ENCODE assay signal across 10 cellular contexts in genomic region chr4:87555751-87556619, GRCh38. TPM values are rescaled to one million over a fixed set of nuclear protein-coding genes. Genes with fewer than 3 reads are reported as not detected.
DNase-seq lines count a peak whose midpoint lies in the region; ATAC-seq and TF ChIP-seq lines count a peak whose summit lies in the region.
"Had no signal": no experiment of that assay in that cellular context is flagged by ENCODE, and none has a peak within 500 bp of the region (broad histone marks: within the 10 kb centered on the region; RNA-seq: fewer than 3 reads in every experiment).

No MANE protein-coding gene starts in this region.

- H3K4me1 ChIP-seq in GM23338 (ENCODE audit: insufficient read depth) (no peaks in the 10 kb centered on the region), PC-9 (replicated peaks; ENCODE audit: insufficient read depth) (peaks cover 4% of the 10 kb centered on the region; the same call in 1 of the 2 replicates), esophagus muscularis mucosa (peaks cover 0 to 11% (median 0%) of the 10 kb centered on the region in 4 donors)
- H3K4me1 ChIP-seq: right lobe of liver had no signal

- no peaks in the 10 kb centered on the region for H3K79me2 ChIP-seq in GM23338 (replicated peaks; ENCODE audit: insufficient read depth)
- H3K79me2 ChIP-seq in PC-9 (ENCODE audit: low read depth) = no peaks in the 10 kb centered on the region

- H3K27me3 ChIP-seq in GM23338 (ENCODE audit: insufficient read depth) (no peaks in the 10 kb centered on the region), PC-9 (ENCODE audit: insufficient read depth, low read depth) (no peaks in the 10 kb centered on the region), esophagus muscularis mucosa (no peaks in the 10 kb centered on the region)
- H3K27me3 ChIP-seq: right lobe of liver had no signal

- no peaks in the 10 kb centered on the region for H3K9me3 Mint-ChIP-seq in GM23338

- intact Hi-C loops in PC-9 (cut with micrococcal nuclease; ENCODE audit: unreplicated experiment) = no loop called here
- intact Hi-C loops in esophagus muscularis mucosa (cut with DNase I) = no loop called here

- no peak for TF ChIP-seq POLR2A in esophagus muscularis mucosa (IDR thresholded peaks at IDR 0.05; ENCODE audit: low read depth)

- H3K4me2 ChIP-seq in GM23338 (no peak overlapping the region), PC-9 (no peak overlapping the region)

- H3K9me2 ChIP-seq in GM23338 (ENCODE audit: insufficient read depth) (0 out of 2 replicates have a peak, but pooled peaks cover 4% of the 10 kb centered on the region), PC-9 (ENCODE audit: insufficient read depth) (no peaks in the 10 kb centered on the region)

- H4K20me1 ChIP-seq in GM23338 (replicated peaks; ENCODE audit: insufficient read depth) (no peaks in the 10 kb centered on the region), PC-9 (ENCODE audit: insufficient read depth) (no peaks in the 10 kb centered on the region)

- peaks cover 4% of the 10 kb centered on the region for H3K4me1 Mint-ChIP-seq in GM23338

- no TSS peak for BruUV-seq in PC-9 (replicated peaks; lab: Mats Ljungman, UMichigan)

- H3K27me3 Mint-ChIP-seq in GM23338 (ENCODE audit: insufficient read depth, low read depth, poor library complexity) = no peaks in the 10 kb centered on the region
- H3K27me3 Mint-ChIP-seq: activated naive CD4-positive, alpha-beta T cell treated with anti-CD3 and anti-CD28 coated beads, Interleukin-2, amount 50 U/mL, for 24 hours had no signal

- H3K4me3 ChIP-seq in GM23338 (no peak overlapping the region), PC-9 (no peak overlapping the region), esophagus muscularis mucosa (no peak overlapping the region)
- H3K4me3 ChIP-seq: right lobe of liver had no signal

- no peak for TF ChIP-seq EP300 in esophagus muscularis mucosa (IDR thresholded peaks at IDR 0.05)

- H3K4me3 Mint-ChIP-seq in GM23338 = no peak overlapping the region
- H3K4me3 Mint-ChIP-seq: activated naive CD4-positive, alpha-beta T cell treated with anti-CD3 and anti-CD28 coated beads, Interleukin-2, amount 50 U/mL, for 24 hours had no signal

- H2AFZ ChIP-seq in GM23338 (peak overlapping the region; percentile 40), PC-9 (no peak overlapping the region; the same call in 1 of the 2 replicates)

- no peaks in the 10 kb centered on the region for H3K9me3 ChIP-seq in PC-9 (ENCODE audit: insufficient read depth, low read depth)
- no peaks in the 10 kb centered on the region for H3K9me3 ChIP-seq in esophagus muscularis mucosa
- H3K9me3 ChIP-seq: right lobe of liver had no signal

- H3K36me3 ChIP-seq in GM23338 (ENCODE audit: insufficient read depth) = no peaks in the 10 kb centered on the region
- H3K36me3 ChIP-seq in PC-9 (ENCODE audit: low read depth) = no peaks in the 10 kb centered on the region
- no peaks in the 10 kb centered on the region for H3K36me3 ChIP-seq in esophagus muscularis mucosa
- H3K36me3 ChIP-seq: right lobe of liver had no signal

- WGBS in esophagus muscularis mucosa = 87% methylated on average over 5 of the region's 5 CpGs

- ATAC-seq in GM23338 (no peak), HG03139 (IDR thresholded peaks at IDR 0.05; ENCODE audit: unreplicated experiment) (no peak), GM18873 (IDR thresholded peaks at IDR 0.05; ENCODE audit: low FRiP score, unreplicated experiment) (no peak)

- DNase-seq in GM23338 (ENCODE audit: low spot score) (no peak), PC-9 (peak in 1 of 2 experiments; percentile 57), esophagus muscularis mucosa (ENCODE audit: extremely low spot score) (peak; percentile 87), smooth muscle cell of the brain vasculature (ENCODE audit: low read depth, low spot score) (peak; percentile 17), NOMO-1 treated with DMSO at 0.1 percent for 48 hours (lab: John Stamatoyannopoulos, UW; ENCODE audit: unreplicated experiment) (no peak)
- DNase-seq: NCI-H1436 treated with DMSO at 0.1 percent for 48 hours, right lobe of liver had no signal

- POLR2A ChIA-PET in PC-9 (lab: Charles Lee; ENCODE audit: unreplicated experiment) = no interaction called here

- H3K27ac ChIP-seq in GM23338 (ENCODE audit: low read depth) (no peak overlapping the region), PC-9 (peak overlapping the region; percentile 23; the same call in 1 of the 2 replicates), esophagus muscularis mucosa (replicated peaks in 1 of 4) (peak overlapping the region in 1 of 4 donors; percentile 2)
- H3K27ac ChIP-seq: right lobe of liver had no signal

- TF ChIP-seq CTCF in GM23338 (conservative IDR thresholded peaks at IDR 0.05; ENCODE audit: low read depth in 2 of 2) = no peak
- TF ChIP-seq CTCF in PC-9 (conservative IDR thresholded peaks at IDR 0.05) = no peak
- no peak for TF ChIP-seq CTCF in esophagus muscularis mucosa (IDR thresholded peaks at IDR 0.05)

- no peaks in the 10 kb centered on the region for H3F3A ChIP-seq in GM23338 (replicated peaks; ENCODE audit: low read depth)
- no peaks in the 10 kb centered on the region for H3F3A ChIP-seq in PC-9 (ENCODE audit: insufficient read depth, low read depth)

- H3K27ac Mint-ChIP-seq in GM23338 = no peak overlapping the region
- H3K27ac Mint-ChIP-seq: activated naive CD4-positive, alpha-beta T cell treated with anti-CD3 and anti-CD28 coated beads, Interleukin-2, amount 50 U/mL, for 24 hours had no signal

- no peaks in the 10 kb centered on the region for H3K36me3 Mint-ChIP-seq in GM23338 (ENCODE audit: low read depth)
- H3K36me3 Mint-ChIP-seq: activated naive CD4-positive, alpha-beta T cell treated with anti-CD3 and anti-CD28 coated beads, Interleukin-2, amount 50 U/mL, for 24 hours had no signal

- CTCF ChIA-PET in PC-9 (lab: Charles Lee) = interaction anchor here (0.7 kb wide), 1 partner anchor 1764 kb away, joined by 3 read pairs; no protein-coding TSS in a partner anchor

TF ChIP-seq in GM23338, 12 proteins besides CTCF, POLR2A, EP300 and RAD21 (continues in another document):
- TF ChIP-seq EZH2phosphoT487 (IDR thresholded peaks at IDR 0.05; ENCODE audit: unreplicated experiment) (no peak), EZH2 (IDR thresholded peaks at IDR 0.05; ENCODE audit: low read depth, unreplicated experiment) (no peak), REST (IDR thresholded peaks at IDR 0.05; ENCODE audit: unreplicated experiment) (no peak), STAT1 (IDR thresholded peaks at IDR 0.05; ENCODE audit: unreplicated experiment) (no peak), POLR2AphosphoS5 (IDR thresholded peaks at IDR 0.05; ENCODE audit: low read depth) (no peak)

RNA-seq across cellular contexts. Expression of gene SPARCL1, which starts 26.8 kb away (rescaled TPM):
- 1.5 and 1.7 TPM in 2 replicates for total RNA-seq in GM23338 (2014; rRNA removed; shearing (Covaris generic))
- polyA plus RNA-seq in GM23338 (2016; fragmentation: Nextera tagmentation; extraction: Ambion mirVana) = 1.7 and 2.4 TPM in 2 replicates
- total RNA-seq in PC-9 (2021) = not detected in 2 replicates
- total RNA-seq in esophagus muscularis mucosa = 1,000 to 10,000 TPM; 1,380 to 2,231 (median 1,856) TPM

RNA-seq across cellular contexts. Expression of gene DSPP, which starts 52.3 kb away (rescaled TPM):
- total RNA-seq in GM23338 (2014; rRNA removed; shearing (Covaris generic)) = not detected in 2 replicates
- 0.05 and 0.08 TPM in 2 replicates for polyA plus RNA-seq in GM23338 (2016; fragmentation: Nextera tagmentation; extraction: Ambion mirVana)
- total RNA-seq in PC-9 (2021) (not detected in 2 replicates), esophagus muscularis mucosa (not detected)
- total RNA-seq: right lobe of liver had no signal

Comparison
In these comparisons a context has a peak if more than half of its experiments do, and no peak if none do; other contexts are left out.
1. DNase-seq: peak in esophagus muscularis mucosa (single experiment) and smooth muscle cell of the brain vasculature (single experiment); none in GM23338 (single experiment) and NOMO-1 treated with DMSO at 0.1 percent for 48 hours (single experiment).
2. RNA of gene SPARCL1, which starts 26.8 kb away (total RNA-seq): 1,380 to 2,231 TPM in esophagus muscularis mucosa; 1.5 to 1.7 TPM in GM23338 and not detected in PC-9; every median in the first group is over 100 times any median in the second.